8 cellular contexts compared by ENCODE assay signal in genomic region chr1:197774691-197775281, GRCh38. TPM values are rescaled to one million over a fixed set of nuclear protein-coding genes. Genes with fewer than 3 reads are reported as not detected.
A peak's percentile ranks its signal among the peaks of the same experiment; 100 is the strongest.
DNase-seq lines count a peak whose midpoint lies in the region; ATAC-seq, FAIRE-seq and TF ChIP-seq lines count a peak whose summit lies in the region.

No MANE protein-coding gene starts in this region.

- no peaks in the 10 kb centered on the region for H3K27me3 ChIP-seq in H9 (ENCODE audit: insufficient read depth, low read length)
- H3K27me3 ChIP-seq in endodermal cell (ENCODE audit: control insufficient read depth, insufficient read depth, low read length, poor library complexity, severe bottlenecking), result no peaks in the 10 kb centered on the region
- H3K27me3 ChIP-seq in mucosa of rectum (ENCODE audit: control insufficient read depth in 2 of 2, insufficient read depth in 2 of 2, low read length in 2 of 2), result no peaks in the 10 kb centered on the region

- H3K56ac ChIP-seq in H9 (ENCODE audit: insufficient read length, low read depth, low read length), result no peak overlapping the region

- H3K27me3 Mint-ChIP-seq in H9 (ENCODE audit: low read depth) (peaks cover 2% of the 10 kb centered on the region), endodermal cell (ENCODE audit: insufficient read depth) (no peaks in the 10 kb centered on the region)
- H3K27me3 Mint-ChIP-seq in activated CD8-positive, alpha-beta T cell treated with anti-CD3 and anti-CD28 coated beads, Interleukin-2, amount 10 ng/mL, durations not matched to agents 7 days and 5 days (ENCODE audit: low read depth), result no peaks in the 10 kb centered on the region

- no CpG with 5 or more reads among the region's 67 CpGs for WGBS in H9 (ENCODE audit: extremely low coverage, insufficient read length, low lambda C conversion rate)
- WGBS in endodermal cell (ENCODE audit: insufficient coverage in 1 of 2, insufficient read length in 1 of 2), 2 experiments, result 0% methylated on average over 67 of the region's 67 CpGs; no CpG with 5 or more reads in 1 of the 2 experiments

- peaks cover 2 to 4% of the 10 kb centered on the region in 2 experiments; a peak in 3 of 5 replicates for H3K9me3 Mint-ChIP-seq in H9
- H3K9me3 Mint-ChIP-seq in activated CD8-positive, alpha-beta T cell treated with anti-CD3 and anti-CD28 coated beads, Interleukin-2, amount 10 ng/mL, durations not matched to agents 7 days and 5 days (ENCODE audit: insufficient read depth), result peaks cover 4% of the 10 kb centered on the region
- H3K9me3 Mint-ChIP-seq in endodermal cell, result peaks cover 4% of the 10 kb centered on the region
- no peaks in the 10 kb centered on the region for H3K9me3 Mint-ChIP-seq in stimulated activated effector memory CD8-positive, alpha-beta T cell treated with anti-CD3 and anti-CD28 coated beads, Interleukin-12 subunit alpha, Interleukin-12 subunit beta, amount 100 ng/mL, for 72 hours

- H2AK5ac ChIP-seq in H9 (ENCODE audit: insufficient read length, low read length), result no peak overlapping the region

- peaks cover 13 to 22% of the 10 kb centered on the region in 2 experiments for H3K4me1 Mint-ChIP-seq in H9
- H3K4me1 Mint-ChIP-seq in activated CD8-positive, alpha-beta T cell treated with anti-CD3 and anti-CD28 coated beads, Interleukin-2, amount 10 ng/mL, durations not matched to agents 7 days and 5 days (ENCODE audit: low read depth), result peaks cover 68% of the 10 kb centered on the region
- H3K4me1 Mint-ChIP-seq in endodermal cell, result peaks cover 23% of the 10 kb centered on the region
- peaks cover 67% of the 10 kb centered on the region for H3K4me1 Mint-ChIP-seq in stimulated activated effector memory CD8-positive, alpha-beta T cell treated with anti-CD3 and anti-CD28 coated beads, Interleukin-12 subunit alpha, Interleukin-12 subunit beta, amount 100 ng/mL, for 72 hours

- H3K9ac ChIP-seq in H9 (ENCODE audit: extremely low read depth, insufficient read length, low read length) (no peak overlapping the region), endodermal cell (ENCODE audit: extremely low read depth, low read length, poor library complexity, severe bottlenecking) (peak overlapping the region; percentile 74), mucosa of rectum (ENCODE audit: low read depth in 1 of 2, low read length in 2 of 2) (peak overlapping the region; percentile 82 to 94)

- H3T11ph ChIP-seq in H9 (ENCODE audit: low read length), result no peak overlapping the region

- H3K4me1 ChIP-seq in H9 (ENCODE audit: insufficient read depth, low read length) (no peaks in the 10 kb centered on the region), endodermal cell (ENCODE audit: control insufficient read depth, insufficient read depth, low read length) (peaks cover 3% of the 10 kb centered on the region), mucosa of rectum (ENCODE audit: control insufficient read depth in 2 of 2, insufficient read depth in 2 of 2, low read length in 2 of 2) (peaks cover 32 to 40% of the 10 kb centered on the region in 2 donors)

- no peak overlapping the region for H2BK15ac ChIP-seq in H9 (ENCODE audit: low read depth, low read length)

- no peaks in the 10 kb centered on the region for H3K79me2 ChIP-seq in H9 (ENCODE audit: insufficient read depth, low read length)

- H3K79me1 ChIP-seq in H9 (ENCODE audit: insufficient read depth, low read depth, low read length, poor library complexity, severe bottlenecking), result no peaks in the 10 kb centered on the region

- no peak overlapping the region for H2BK12ac ChIP-seq in H9 (ENCODE audit: insufficient read length, low read depth, low read length)

- H3K36me3 ChIP-seq in endodermal cell (ENCODE audit: control insufficient read depth, insufficient read depth, low read length) (no peaks in the 10 kb centered on the region), mucosa of rectum (ENCODE audit: control insufficient read depth in 2 of 2, insufficient read depth in 2 of 2, low read length in 2 of 2) (no peaks in the 10 kb centered on the region)

- no peak overlapping the region for H2BK5ac ChIP-seq in H9 (ENCODE audit: insufficient read length, low read length)

- peak; percentile 43 for FAIRE-seq in GM12891 (lab: Jason Lieb, UNC)

- H3K4me2 ChIP-seq in H9 (ENCODE audit: insufficient read depth, insufficient read length, low read length), result peak overlapping the region; percentile 17

- H3K4me3 Mint-ChIP-seq in H9 (peak overlapping the region; percentile 70 to 82), endodermal cell (peak overlapping the region; percentile 73)
- peak overlapping the region; percentile 89 for H3K4me3 Mint-ChIP-seq in activated CD8-positive, alpha-beta T cell treated with anti-CD3 and anti-CD28 coated beads, Interleukin-2, amount 10 ng/mL, durations not matched to agents 7 days and 5 days
- H3K4me3 Mint-ChIP-seq in stimulated activated effector memory CD8-positive, alpha-beta T cell treated with anti-CD3 and anti-CD28 coated beads, Interleukin-12 subunit alpha, Interleukin-12 subunit beta, amount 100 ng/mL, for 72 hours, result peak overlapping the region; percentile 76

- 0 out of 2 replicates have a peak overlapping the region, but pooled peaks have one; percentile 11 for H3K14ac ChIP-seq in H9 (ENCODE audit: insufficient read depth, low read length)

- H2BK120ac ChIP-seq in H9 (ENCODE audit: low read depth, low read length, poor library complexity, severe bottlenecking), result no peak overlapping the region

- no peak overlapping the region for H3K18ac ChIP-seq in H9 (ENCODE audit: insufficient read length, low read depth, low read length)

- H4K5ac ChIP-seq in H9 (ENCODE audit: insufficient read length, low read depth, low read length), result no peak overlapping the region

- H4K91ac ChIP-seq in H9 (ENCODE audit: insufficient read length, low read depth, low read length), result no peak overlapping the region

- peak overlapping the region; percentile 96 for H3K4me3 ChIP-seq in endodermal cell (ENCODE audit: low read length)
- H3K4me3 ChIP-seq in mucosa of rectum (ENCODE audit: low read length in 2 of 2), result peak overlapping the region; percentile 84 to 85

- peak; percentile 20 for DNase-seq in GM12891 (ENCODE audit: insufficient read length, low spot score)
- peak; percentile 42 for DNase-seq in H9
- peak; percentile 62 for DNase-seq in M059J (ENCODE audit: low read depth)
- DNase-seq in activated CD8-positive, alpha-beta T cell treated with anti-CD3 and anti-CD28 coated beads, Interleukin-2, amount 10 ng/mL, durations not matched to agents 7 days and 5 days, result peak; percentile 68
- peak; percentile 75 for DNase-seq in endodermal cell
- peak; percentile 57 to 84 for DNase-seq in stimulated activated effector memory CD8-positive, alpha-beta T cell treated with anti-CD3 and anti-CD28 coated beads, Interleukin-12 subunit alpha, Interleukin-12 subunit beta, amount 100 ng/mL, for 72 hours (ENCODE audit: low spot score in 2 of 2)
- DNase-seq in NCI-H446 treated with DMSO at 0.1 percent for 48 hours (lab: John Stamatoyannopoulos, UW), result no peak

- H3K27ac Mint-ChIP-seq in H9 (peak overlapping the region in 1 of 3 experiments; percentile 91; a peak in 1 of 7 replicates), endodermal cell (no peak overlapping the region)
- peak overlapping the region; percentile 99 for H3K27ac Mint-ChIP-seq in activated CD8-positive, alpha-beta T cell treated with anti-CD3 and anti-CD28 coated beads, Interleukin-2, amount 10 ng/mL, durations not matched to agents 7 days and 5 days
- H3K27ac Mint-ChIP-seq in stimulated activated effector memory CD8-positive, alpha-beta T cell treated with anti-CD3 and anti-CD28 coated beads, Interleukin-12 subunit alpha, Interleukin-12 subunit beta, amount 100 ng/mL, for 72 hours, result peak overlapping the region; percentile 97

- H3K23ac ChIP-seq in H9 (ENCODE audit: insufficient read length, low read depth, low read length), result no peak overlapping the region

- TF ChIP-seq CTCF in H9 (conservative IDR thresholded peaks at IDR 0.05), result no peak
- TF ChIP-seq CTCF in endodermal cell (conservative IDR thresholded peaks at IDR 0.05), result no peak

- TF ChIP-seq POLR2A in GM12891 (IDR thresholded peaks at IDR 0.05; ENCODE audit: low read depth, low read length), result no peak; the same call in 1 of the 2 replicates

- no peak overlapping the region for H3K4ac ChIP-seq in H9 (ENCODE audit: low read depth, low read length)

- no peaks in the 10 kb centered on the region for H4K20me1 ChIP-seq in H9 (ENCODE audit: control insufficient read depth, insufficient read depth, insufficient read length)

- H3K9me3 ChIP-seq in H9 (ENCODE audit: control insufficient read depth, low read depth, low read length), result no peaks in the 10 kb centered on the region
- peaks cover 1% of the 10 kb centered on the region for H3K9me3 ChIP-seq in endodermal cell (ENCODE audit: control insufficient read depth, low read length)
- no peaks in the 10 kb centered on the region for H3K9me3 ChIP-seq in mucosa of rectum (ENCODE audit: control insufficient read depth in 2 of 2, low read length in 2 of 2)

- ATAC-seq in activated CD8-positive, alpha-beta T cell treated with anti-CD3 and anti-CD28 coated beads, Interleukin-2, amount 10 ng/mL, durations not matched to agents 7 days and 5 days, result peak; percentile 46
- ATAC-seq in stimulated activated effector memory CD8-positive, alpha-beta T cell treated with anti-CD3 and anti-CD28 coated beads, Interleukin-12 subunit alpha, Interleukin-12 subunit beta, amount 100 ng/mL, for 72 hours, result peak; percentile 75

- no peaks in the 10 kb centered on the region for H3K23me2 ChIP-seq in H9 (ENCODE audit: insufficient read length, low read depth, low read length, poor library complexity, severe bottlenecking)

- CTCF ChIA-PET in activated CD8-positive, alpha-beta T cell treated with anti-CD3 and anti-CD28 coated beads, Interleukin-2, amount 10 ng/mL, durations not matched to agents 7 days and 5 days (lab: Charles Lee), result interaction anchor here (1.6 to 2.4 kb wide), 3 partner anchors 11 to 94 kb away, joined by 4 to 11 read pairs (median 5); no protein-coding TSS in a partner anchor

- H4K8ac ChIP-seq in H9 (replicated peaks; ENCODE audit: insufficient read length, low read depth, low read length), result no peak overlapping the region

- H2BK20ac ChIP-seq in H9 (ENCODE audit: low read depth, low read length, poor library complexity, severe bottlenecking), result no peak overlapping the region

- H3K36me3 Mint-ChIP-seq in H9 (ENCODE audit: insufficient read depth in 1 of 3, low read depth in 3 of 3) (peaks cover 0 to 9% (median 0%) of the 10 kb centered on the region in 3 experiments; a peak in 2 of 7 replicates), endodermal cell (ENCODE audit: low read depth) (no peaks in the 10 kb centered on the region)
- peaks cover 30% of the 10 kb centered on the region for H3K36me3 Mint-ChIP-seq in activated CD8-positive, alpha-beta T cell treated with anti-CD3 and anti-CD28 coated beads, Interleukin-2, amount 10 ng/mL, durations not matched to agents 7 days and 5 days (ENCODE audit: low read depth)
- peaks cover 29% of the 10 kb centered on the region for H3K36me3 Mint-ChIP-seq in stimulated activated effector memory CD8-positive, alpha-beta T cell treated with anti-CD3 and anti-CD28 coated beads, Interleukin-12 subunit alpha, Interleukin-12 subunit beta, amount 100 ng/mL, for 72 hours

- POLR2A ChIA-PET in activated CD8-positive, alpha-beta T cell treated with anti-CD3 and anti-CD28 coated beads, Interleukin-2, amount 10 ng/mL, durations not matched to agents 7 days and 5 days (lab: Charles Lee), result interaction anchor here (0.6 to 2.8 kb wide), 6 partner anchors 8 to 176 kb away, joined by 3 to 11 read pairs (median 4); no protein-coding TSS in a partner anchor

- H3K27ac ChIP-seq in H9 (ENCODE audit: insufficient read length, low read depth, low read length) (no peak overlapping the region), endodermal cell (ENCODE audit: low read depth, low read length) (no peak overlapping the region), mucosa of rectum (ENCODE audit: low read depth in 2 of 2, low read length in 2 of 2) (peak overlapping the region; percentile 90 to 96)

- no peak overlapping the region for H2AFZ ChIP-seq in H9 (ENCODE audit: low read length)

RNA-seq across cellular contexts. Expression of gene DENND1B, which starts 0.5 kb away (rescaled TPM):
- 1.2 TPM for polyA plus RNA-seq in GM12891 (2012; ENCODE audit: low read depth, missing spikeins)
- total RNA-seq in H9 (2021) (5.2 and 6.3 TPM in 2 replicates), endodermal cell (10 to 100 TPM in 1 of 2 donors, 1 to 10 TPM in 1; 9.4 to 11.9 TPM)
- total RNA-seq in M059J (2014; rRNA removed; shearing (Covaris generic)), result 13.6 and 17.0 TPM in 2 replicates
- 10 to 100 TPM; 22.5 to 27.9 TPM for total RNA-seq in activated CD8-positive, alpha-beta T cell treated with anti-CD3 and anti-CD28 coated beads, Interleukin-2, amount 10 ng/mL, durations not matched to agents 7 days and 5 days
- polyA plus RNA-seq in endodermal cell (2013, experiment 1 of 2), result 6.9 TPM
- polyA plus RNA-seq in endodermal cell (2013, experiment 2 of 2), result 9.0 TPM

Comparison
In these comparisons a context has a peak if more than half of its experiments do, and no peak if none do; other contexts are left out.
1. H3K27ac ChIP-seq: peak in mucosa of rectum (2 of 2); none in H9 (single experiment) and endodermal cell (single experiment).
2. Peak in every context shown above with its lines, with median percentiles within 50 percentile points of each other: H3K4me3 Mint-ChIP-seq.